10 cellular contexts compared by ENCODE assay signal in genomic region chr12:113766880-113767878, GRCh38.
DNase-seq lines count a peak whose midpoint lies in the region; ATAC-seq and TF ChIP-seq lines count a peak whose summit lies in the region.
"Had no signal": no experiment of that assay in that cellular context is flagged by ENCODE, and none has a peak within 500 bp of the region (broad histone marks: within the 10 kb centered on the region; RNA-seq: fewer than 3 reads in every experiment).

No MANE protein-coding gene starts in this region.

- H3K27me3 ChIP-seq in Panc1 (ENCODE audit: control insufficient read depth, insufficient read depth, low read length), result no peaks in the 10 kb centered on the region

- H3K27me3 Mint-ChIP-seq in T-cell, result peaks cover 24 to 25% of the 10 kb centered on the region in 2 donors

- no peaks in the 10 kb centered on the region for H3K4me1 ChIP-seq in Panc1 (ENCODE audit: control insufficient read depth, insufficient read depth, low read length)
- H3K4me1 ChIP-seq: spleen had no signal

- no peak overlapping the region for H3K4me3 Mint-ChIP-seq in T-cell
- H3K4me3 Mint-ChIP-seq: dendritic cell treated with granulocyte-macrophage colony-stimulating factor and Interleukin-4, amounts not matched to agents 40 ng/mL and 50 ng/mL, for 4 days had no signal

- H3K27ac Mint-ChIP-seq in T-cell, result no peak overlapping the region
- H3K27ac Mint-ChIP-seq: dendritic cell treated with granulocyte-macrophage colony-stimulating factor and Interleukin-4, amounts not matched to agents 40 ng/mL and 50 ng/mL, for 4 days had no signal

- no peaks in the 10 kb centered on the region for H3K9me3 ChIP-seq in Panc1 (ENCODE audit: control insufficient read depth, insufficient read depth, low read depth, low read length)
- H3K9me3 ChIP-seq: spleen had no signal

- H3K4me1 Mint-ChIP-seq in T-cell, result no peaks in the 10 kb centered on the region

- H3K36me3 Mint-ChIP-seq in T-cell, result no peaks in the 10 kb centered on the region

- in situ Hi-C loops in Panc1 (cut with HindIII; ENCODE audit: low pct_unique_long_range_greater_than_20kb, low sequenced_read_pairs), result no loop called here

- TF ChIP-seq CTCF in Panc1 (IDR thresholded peaks at IDR 0.05), result no peak

- H3K9me3 Mint-ChIP-seq in T-cell, result no peaks in the 10 kb centered on the region
- H3K9me3 Mint-ChIP-seq: dendritic cell treated with granulocyte-macrophage colony-stimulating factor and Interleukin-4, amounts not matched to agents 40 ng/mL and 50 ng/mL, for 4 days had no signal

- H3K27ac ChIP-seq in Panc1 (ENCODE audit: low read length), result no peak overlapping the region
- H3K27ac ChIP-seq: spleen had no signal

- H3K4me3 ChIP-seq in Panc1 (ENCODE audit: low read depth in 2 of 2, low read length in 2 of 2), result no peak overlapping the region
- H3K4me3 ChIP-seq: spleen had no signal

- intact Hi-C loops in Panc1 (cut with micrococcal nuclease; ENCODE audit: unreplicated experiment), result loop anchor here (1.0 kb wide), 1 partner anchor 20 kb away; no protein-coding TSS in a partner anchor

- POLR2A ChIA-PET in Panc1 (lab: Charles Lee), result no interaction called here
- POLR2A ChIA-PET in HEK293T (lab: Yijun Ruan, JAX), result no interaction called here
- POLR2A ChIA-PET in T-cell (lab: Charles Lee), result no interaction called here

- BruUV-seq in Panc1 (replicated peaks; lab: Mats Ljungman, UMichigan), result no TSS peak

- DNase-seq in GM04503 (ENCODE audit: low read depth) (peak; percentile 58), Panc1 (ENCODE audit: low read depth, low spot score) (no peak), fibroblast of gingiva (ENCODE audit: low read depth) (peak; percentile 69), putamen (ENCODE audit: low spot score) (peak; percentile 18), HEK293T (ENCODE audit: extremely low spot score) (no peak), T-cell (no peak), GDM1 (lab: John Stamatoyannopoulos, UW) (no peak)
- DNase-seq: spleen had no signal

- CTCF ChIA-PET in Panc1 (lab: Charles Lee), result interaction anchor here (0.5 to 0.6 kb wide), 2 partner anchors 54 to 72 kb away, joined by 3 to 6 read pairs; no protein-coding TSS in a partner anchor
- CTCF ChIA-PET in HEK293T (lab: Yijun Ruan, JAX), result no interaction called here
- CTCF ChIA-PET in T-cell (lab: Charles Lee), result no interaction called here

- ATAC-seq in Panc1 (peak; percentile 77), GM18909 (IDR thresholded peaks at IDR 0.05; ENCODE audit: poor library complexity, unreplicated experiment) (no peak), T-cell (replicated peaks in 1 of 4) (no peak)

- no peaks in the 10 kb centered on the region for H3K36me3 ChIP-seq in Panc1 (ENCODE audit: control insufficient read depth, insufficient read depth, low read length)
- H3K36me3 ChIP-seq: spleen had no signal

TF ChIP-seq in HEK293T, 16 proteins besides CTCF, POLR2A, EP300 and RAD21:
- no peak for TF ChIP-seq SP1 (IDR thresholded peaks at IDR 0.05)
- TF ChIP-seq CTBP1 (IDR thresholded peaks at IDR 0.05; ENCODE audit: borderline replicate concordance), result no peak
- no peak for TF ChIP-seq ZNF384 (IDR thresholded peaks at IDR 0.05)
- no peak for TF ChIP-seq HDGF (IDR thresholded peaks at IDR 0.05; ENCODE audit: borderline replicate concordance)
- no peak for TF ChIP-seq PKNOX1 (IDR thresholded peaks at IDR 0.05)
- TF ChIP-seq FOXM1 (IDR thresholded peaks at IDR 0.05; ENCODE audit: borderline replicate concordance), result no peak

Comparison
In these comparisons a context has a peak if more than half of its experiments do, and no peak if none do; other contexts are left out.
1. DNase-seq: peak in GM04503 (single experiment), fibroblast of gingiva (single experiment) and putamen (single experiment); none in Panc1 (single experiment), HEK293T (single experiment), T-cell (0 of 34) and GDM1 (single experiment).